Comparison of ENCODE assay signal across 8 cellular contexts in the genomic region with DNA sequence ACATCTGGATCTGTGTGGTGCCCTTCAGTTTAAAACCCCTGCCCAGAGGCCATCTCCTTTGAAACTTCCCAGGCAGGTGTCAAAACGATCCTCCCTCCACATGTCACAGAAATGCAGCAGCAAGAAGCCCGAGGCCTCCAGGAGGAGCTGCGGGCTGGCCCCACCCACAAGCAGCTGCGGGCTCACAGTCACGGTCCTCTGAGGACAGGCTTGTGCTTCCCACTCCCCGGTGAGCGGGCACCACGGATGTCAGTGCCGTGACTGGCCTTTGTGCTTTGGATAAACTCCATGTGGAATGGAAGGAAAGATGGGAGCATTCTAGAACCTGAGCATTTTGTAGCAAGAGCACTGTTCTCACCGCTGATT.
DNase-seq lines count a peak whose midpoint lies in the region; ATAC-seq and TF ChIP-seq lines count a peak whose summit lies in the region.

No MANE protein-coding gene starts in this region.

- ATAC-seq in activated CD8-positive, alpha-beta memory T cell treated with anti-CD3 and anti-CD28 coated beads, Interleukin-2, amount 10 ng/mL, durations not matched to agents 7 days and 5 days, result no peak
- ATAC-seq in activated B cell treated with CpG ODN at 0.5 μM for 24 hours (ENCODE audit: low read depth), result no peak
- ATAC-seq in HG03457 (IDR thresholded peaks at IDR 0.05; ENCODE audit: unreplicated experiment), result no peak
- ATAC-seq in GM18520 (IDR thresholded peaks at IDR 0.05; ENCODE audit: unreplicated experiment), result no peak

- no peaks in the 10 kb centered on the region for H3K9me3 ChIP-seq in transverse colon

- H3K9me3 Mint-ChIP-seq in activated CD8-positive, alpha-beta memory T cell treated with anti-CD3 and anti-CD28 coated beads, Interleukin-2, amount 10 ng/mL, durations not matched to agents 7 days and 5 days (ENCODE audit: low read depth), result no peaks in the 10 kb centered on the region
- H3K9me3 Mint-ChIP-seq in activated B cell treated with CpG ODN at 0.5 μM for 24 hours, result no peaks in the 10 kb centered on the region

- H3K4me3 Mint-ChIP-seq in activated CD8-positive, alpha-beta memory T cell treated with anti-CD3 and anti-CD28 coated beads, Interleukin-2, amount 10 ng/mL, durations not matched to agents 7 days and 5 days, result peak overlapping the region; percentile 76
- peak overlapping the region; percentile 45 for H3K4me3 Mint-ChIP-seq in activated B cell treated with CpG ODN at 0.5 μM for 24 hours

- peaks cover 5% of the 10 kb centered on the region for H3K27me3 Mint-ChIP-seq in activated CD8-positive, alpha-beta memory T cell treated with anti-CD3 and anti-CD28 coated beads, Interleukin-2, amount 10 ng/mL, durations not matched to agents 7 days and 5 days
- H3K27me3 Mint-ChIP-seq in activated B cell treated with CpG ODN at 0.5 μM for 24 hours, result no peaks in the 10 kb centered on the region

- 31% methylated on average over 10 of the region's 10 CpGs; no CpG with 5 or more reads in 1 of the 2 donors for WGBS in transverse colon (ENCODE audit: low coverage in 1 of 2), 2 donors

- intact Hi-C loops in activated B cell treated with CpG ODN at 0.5 μM for 24 hours (cut with micrococcal nuclease) (loop anchor here (1.0 kb wide), 1 partner anchor 8 kb away; no protein-coding TSS in a partner anchor), transverse colon (cut with DNase I; ENCODE audit: low total_unique reads) (no loop called here)

- H3K4me3 ChIP-seq in transverse colon, result peak overlapping the region in 1 of 4 donors; percentile 1

- CTCF ChIA-PET in activated CD8-positive, alpha-beta memory T cell treated with anti-CD3 and anti-CD28 coated beads, Interleukin-2, amount 10 ng/mL, durations not matched to agents 7 days and 5 days (lab: Charles Lee), result interaction anchor here (1.0 kb wide), 1 partner anchor 12 kb away, joined by 3 read pairs; no protein-coding TSS in a partner anchor
- CTCF ChIA-PET in activated B cell treated with CpG ODN at 0.5 μM for 24 hours (lab: Charles Lee), result no interaction called here

- DNase-seq in activated CD8-positive, alpha-beta memory T cell treated with anti-CD3 and anti-CD28 coated beads, Interleukin-2, amount 10 ng/mL, durations not matched to agents 7 days and 5 days, result no peak
- no peak for DNase-seq in activated CD8-positive, alpha-beta memory T cell treated with anti-CD3 and anti-CD28 coated beads, Interleukin-2, amount 50 U/mL, for 4 hours
- DNase-seq in activated B cell treated with CpG ODN at 0.5 μM for 24 hours (no peak), islet precursor cell (peak; percentile 73), transverse colon (peak; percentile 52), SW 1271 (lab: John Stamatoyannopoulos, UW) (no peak)

- peak overlapping the region; percentile 80 to 86 (median 83) for H3K27ac ChIP-seq in transverse colon

- H3K4me1 ChIP-seq in transverse colon, result peaks cover 0 to 15% (median 6%) of the 10 kb centered on the region in 4 donors

- H3K27me3 ChIP-seq in transverse colon, result no peaks in the 10 kb centered on the region

- POLR2A ChIA-PET in activated B cell treated with CpG ODN at 0.5 μM for 24 hours (lab: Charles Lee), result interaction anchor here (1.3 kb wide), 1 partner anchor 10 kb away, joined by 4 read pairs; no protein-coding TSS in a partner anchor

- no peaks in the 10 kb centered on the region for H3K36me3 ChIP-seq in transverse colon

- H3K36me3 Mint-ChIP-seq in activated CD8-positive, alpha-beta memory T cell treated with anti-CD3 and anti-CD28 coated beads, Interleukin-2, amount 10 ng/mL, durations not matched to agents 7 days and 5 days, result no peaks in the 10 kb centered on the region
- H3K36me3 Mint-ChIP-seq in activated B cell treated with CpG ODN at 0.5 μM for 24 hours (ENCODE audit: low read depth), result no peaks in the 10 kb centered on the region

- TF ChIP-seq CTCF in activated B cell treated with CpG ODN at 0.5 μM for 24 hours (IDR thresholded peaks at IDR 0.05) (no peak), transverse colon (IDR thresholded peaks at IDR 0.05) (no peak)

- in situ Hi-C loops in transverse colon (cut with MboI; ENCODE audit: low pct_ligation_motif_present in 1 of 4, low pct_unique_long_range_greater_than_20kb in 1 of 4, low sequenced_read_pairs in 3 of 4), result no loop called here

- peaks cover 42% of the 10 kb centered on the region for H3K4me1 Mint-ChIP-seq in activated CD8-positive, alpha-beta memory T cell treated with anti-CD3 and anti-CD28 coated beads, Interleukin-2, amount 10 ng/mL, durations not matched to agents 7 days and 5 days
- H3K4me1 Mint-ChIP-seq in activated B cell treated with CpG ODN at 0.5 μM for 24 hours, result peaks cover 56% of the 10 kb centered on the region

- TF ChIP-seq POLR2A in transverse colon (IDR thresholded peaks at IDR 0.05), result no peak

- peak overlapping the region; percentile 91 for H3K27ac Mint-ChIP-seq in activated CD8-positive, alpha-beta memory T cell treated with anti-CD3 and anti-CD28 coated beads, Interleukin-2, amount 10 ng/mL, durations not matched to agents 7 days and 5 days
- H3K27ac Mint-ChIP-seq in activated B cell treated with CpG ODN at 0.5 μM for 24 hours, result peak overlapping the region; percentile 90

- no peak for TF ChIP-seq EP300 in transverse colon (IDR thresholded peaks at IDR 0.05; ENCODE audit: low read depth)

Comparison
In these comparisons a context has a peak if more than half of its experiments do, and no peak if none do; other contexts are left out.
1. DNase-seq: peak in islet precursor cell (single experiment) and transverse colon (single experiment); none in activated CD8-positive, alpha-beta memory T cell treated with anti-CD3 and anti-CD28 coated beads, Interleukin-2, amount 10 ng/mL, durations not matched to agents 7 days and 5 days (single experiment), activated CD8-positive, alpha-beta memory T cell treated with anti-CD3 and anti-CD28 coated beads, Interleukin-2, amount 50 U/mL, for 4 hours (single experiment), activated B cell treated with CpG ODN at 0.5 μM for 24 hours (single experiment) and SW 1271 (0 of 2).